20 cellular contexts compared by ENCODE assay signal in the genomic region with DNA sequence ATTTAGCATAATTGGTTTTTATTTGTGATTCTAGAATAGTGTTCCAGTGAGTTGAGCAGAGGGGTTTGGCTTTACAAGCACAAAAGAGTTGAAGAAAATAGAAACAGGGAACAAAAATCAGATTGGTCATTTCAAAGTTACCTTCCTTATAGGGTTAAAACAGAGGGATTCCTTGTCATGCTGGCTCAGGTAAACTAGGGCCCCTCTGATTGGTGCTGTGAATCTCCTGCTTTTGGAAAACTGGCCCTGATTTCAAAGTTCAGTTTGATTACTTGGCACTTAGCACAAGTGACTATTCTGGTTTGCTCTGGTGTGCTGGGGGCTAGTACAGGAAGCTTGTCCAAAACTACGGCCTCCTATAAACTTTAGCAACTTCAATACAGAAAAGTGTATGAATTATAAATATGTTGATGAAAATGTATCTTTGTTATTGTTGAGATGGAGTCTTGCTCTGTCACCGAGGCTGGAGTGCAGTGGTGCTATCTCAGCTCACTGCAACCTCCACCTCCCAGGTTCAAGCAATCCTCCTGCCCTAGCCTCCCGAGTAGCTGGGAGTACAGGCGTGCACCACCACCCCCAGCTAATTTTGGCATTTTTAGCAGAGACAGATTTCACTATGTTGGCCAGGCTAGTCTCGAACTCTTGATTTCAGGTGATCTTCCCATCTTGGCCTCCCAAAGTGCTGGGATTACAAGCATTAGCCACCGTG. TPM values are rescaled to one million over a fixed set of nuclear protein-coding genes. Genes with fewer than 3 reads are reported as not detected.
DNase-seq lines count a peak whose midpoint lies in the region; ATAC-seq, FAIRE-seq and TF ChIP-seq lines count a peak whose summit lies in the region.
"Had no signal": no experiment of that assay in that cellular context is flagged by ENCODE, and none has a peak within 500 bp of the region (broad histone marks: within the 10 kb centered on the region; RNA-seq: fewer than 3 reads in every experiment).

No MANE protein-coding gene starts in this region.

- H3K27me3 ChIP-seq in Loucy (ENCODE audit: insufficient read depth, low read length, poor library complexity, severe bottlenecking) (no peaks in the 10 kb centered on the region), H1 (replicated peaks in 1 of 4; ENCODE audit: control insufficient read depth in 3 of 4, extremely low read depth in 1 of 4, insufficient read depth in 3 of 4, low read length in 3 of 4) (no peaks in the 10 kb centered on the region)
- H3K27me3 ChIP-seq: SJCRH30 had no signal

- TF ChIP-seq RAD21 in H1 (IDR thresholded peaks at IDR 0.05 in 1 of 2, conservative IDR thresholded peaks at IDR 0.05 in 1 of 2; ENCODE audit: low read depth in 2 of 2, low read length in 2 of 2): no peak

- no peak overlapping the region for H4K8ac ChIP-seq in H1 (ENCODE audit: extremely low read depth, insufficient read depth, low read length)

- no peak overlapping the region for H2BK15ac ChIP-seq in H1 (ENCODE audit: low read length)

- H2BK120ac ChIP-seq in H1 (replicated peaks; ENCODE audit: low read depth, low read length): no peak overlapping the region

- H4K5ac ChIP-seq in H1 (ENCODE audit: insufficient read length, low read depth, low read length): no peak overlapping the region

- H3K36me3 ChIP-seq in Loucy (ENCODE audit: insufficient read depth, low read length) (no peaks in the 10 kb centered on the region), H1 (ENCODE audit: control insufficient read depth in 2 of 4, insufficient read depth in 4 of 4, low read length in 3 of 4) (no peaks in the 10 kb centered on the region)
- H3K36me3 ChIP-seq: SJCRH30, thoracic aorta had no signal

- intact Hi-C loops in activated naive CD4-positive, alpha-beta T cell treated with anti-CD3 and anti-CD28 coated beads for 36 hours (cut with micrococcal nuclease): loop anchor here (5.0 to 10.0 kb wide), 2 partner anchors 288 to 1736 kb away; partner anchors contain the start of genes NHLRC3 and PROSER1

- no peak overlapping the region for H3K23ac ChIP-seq in H1 (ENCODE audit: insufficient read length)

- H3K9me3 Mint-ChIP-seq in activated naive CD4-positive, alpha-beta T cell treated with anti-CD3 and anti-CD28 coated beads for 36 hours: no peaks in the 10 kb centered on the region
- H3K9me3 Mint-ChIP-seq in progenitor cell of endocrine pancreas (ENCODE audit: low read depth): no peaks in the 10 kb centered on the region
- H3K9me3 Mint-ChIP-seq: WTC11 had no signal

- no peak for TF ChIP-seq EP300 in H1 (IDR thresholded peaks at IDR 0.05; ENCODE audit: borderline replicate concordance in 1 of 2, low read depth in 2 of 2, low read length in 2 of 2)

- H3K9me2 ChIP-seq in Loucy (replicated peaks; ENCODE audit: low read depth, low read length): no peaks in the 10 kb centered on the region

- no peak overlapping the region for H3K27ac Mint-ChIP-seq in activated naive CD4-positive, alpha-beta T cell treated with anti-CD3 and anti-CD28 coated beads for 36 hours
- no peak overlapping the region for H3K27ac Mint-ChIP-seq in progenitor cell of endocrine pancreas
- H3K27ac Mint-ChIP-seq: WTC11 had no signal

- H4K91ac ChIP-seq in H1 (replicated peaks; ENCODE audit: insufficient read length, low read length): no peak overlapping the region

- H2BK20ac ChIP-seq in H1 (ENCODE audit: low read length): no peak overlapping the region

- peaks cover 19% of the 10 kb centered on the region for H3K4me1 ChIP-seq in Loucy (ENCODE audit: insufficient read depth, low read length, poor library complexity, severe bottlenecking)
- H3K4me1 ChIP-seq in H1 (replicated peaks in 1 of 4; ENCODE audit: control insufficient read depth in 3 of 4, insufficient read depth in 4 of 4, low read length in 3 of 4): peaks cover 0 to 4% (median 0%) of the 10 kb centered on the region in 4 experiments; a peak in 3 of 7 replicates
- H3K4me1 ChIP-seq: SJCRH30 had no signal

- H3K27ac ChIP-seq in H1 (ENCODE audit: low read depth, low read length): no peak overlapping the region
- H3K27ac ChIP-seq: SJCRH30, thoracic aorta had no signal

- no peak overlapping the region for H2BK12ac ChIP-seq in H1 (ENCODE audit: low read depth, low read length)

- H2AK5ac ChIP-seq in H1 (ENCODE audit: low read depth, low read length): no peak overlapping the region

- POLR2A ChIA-PET in H1 (lab: Charles Lee; ENCODE audit: partially characterized antibody): no interaction called here

- H3K56ac ChIP-seq in H1 (replicated peaks; ENCODE audit: insufficient read length, low read depth, low read length): no peak overlapping the region

- peak overlapping the region; percentile 32; the same call in 1 of the 2 replicates for H2AFZ ChIP-seq in Loucy (ENCODE audit: low read length)
- H2AFZ ChIP-seq in H1 (ENCODE audit: low read length): 0 out of 2 replicates have a peak overlapping the region, but pooled peaks have one; percentile 23

- ATAC-seq in HG03460 (IDR thresholded peaks at IDR 0.05; ENCODE audit: unreplicated experiment): no peak
- ATAC-seq: PC-3, WTC11 had no signal

- no peak for FAIRE-seq in H1 (lab: Jason Lieb, UNC)
- FAIRE-seq: frontal cortex, GM12892 had no signal

- peaks cover 34% of the 10 kb centered on the region for H3K4me1 Mint-ChIP-seq in activated naive CD4-positive, alpha-beta T cell treated with anti-CD3 and anti-CD28 coated beads for 36 hours (ENCODE audit: low read depth)
- H3K4me1 Mint-ChIP-seq in progenitor cell of endocrine pancreas (ENCODE audit: low read depth): peaks cover 13% of the 10 kb centered on the region

- H3K27me3 Mint-ChIP-seq in activated naive CD4-positive, alpha-beta T cell treated with anti-CD3 and anti-CD28 coated beads for 36 hours (ENCODE audit: low read depth): no peaks in the 10 kb centered on the region
- no peaks in the 10 kb centered on the region for H3K27me3 Mint-ChIP-seq in progenitor cell of endocrine pancreas

- CTCF ChIA-PET in activated naive CD4-positive, alpha-beta T cell treated with anti-CD3 and anti-CD28 coated beads for 36 hours (lab: Charles Lee): interaction anchor here (0.5 to 0.6 kb wide), 2 partner anchors 65 to 82 kb away, joined by 3 to 4 read pairs; no protein-coding TSS in a partner anchor
- CTCF ChIA-PET in H1 (lab: Charles Lee; ENCODE audit: partially characterized antibody): interaction anchor here (0.6 kb wide), 1 partner anchor 602 kb away, joined by 3 read pairs; no protein-coding TSS in a partner anchor

- DNase-seq in activated naive CD4-positive, alpha-beta T cell treated with anti-CD3 and anti-CD28 coated beads for 36 hours: no peak
- no peak for DNase-seq in activated naive CD4-positive, alpha-beta T cell treated with anti-CD3 and anti-CD28 coated beads, Interleukin-2, amount 50 U/mL, for 16 hours
- DNase-seq in H1 (ENCODE audit: low read depth in 1 of 2, low spot score in 2 of 2) (no peak), progenitor cell of endocrine pancreas (ENCODE audit: low spot score, unreplicated experiment) (no peak), putamen (ENCODE audit: low spot score) (no peak), NCI-H2029 treated with DMSO at 0.1 percent for 48 hours (lab: John Stamatoyannopoulos, UW) (no peak)
- DNase-seq: activated gamma-delta T cell treated with Interleukin-2 at 50 U/mL for 16 hours; DMS79; effector CD8-positive, alpha-beta T cell; NCI-H774; PC-3; SJCRH30; stimulated activated CD4-positive, alpha-beta T cell treated with anti-CD3 and anti-CD28 coated beads, Interleukin-2, amount 100 ng/mL, for 24 hours; stimulated activated naive CD4-positive, alpha-beta T cell had no signal

- H3F3A ChIP-seq in Loucy (ENCODE audit: low read depth): no peaks in the 10 kb centered on the region

- H3K9me3 ChIP-seq in Loucy (ENCODE audit: insufficient read depth, low read depth, low read length): no peaks in the 10 kb centered on the region
- no peaks in the 10 kb centered on the region for H3K9me3 ChIP-seq in H1 (ENCODE audit: insufficient read depth in 2 of 2, low read depth in 1 of 2, low read length in 1 of 2)
- H3K9me3 ChIP-seq: SJCRH30, thoracic aorta had no signal

- H3K36me3 Mint-ChIP-seq in activated naive CD4-positive, alpha-beta T cell treated with anti-CD3 and anti-CD28 coated beads for 36 hours (ENCODE audit: low read depth): peaks cover 1% of the 10 kb centered on the region
- no peaks in the 10 kb centered on the region for H3K36me3 Mint-ChIP-seq in progenitor cell of endocrine pancreas (ENCODE audit: insufficient read depth)
- H3K36me3 Mint-ChIP-seq: WTC11 had no signal

- 93% methylated on average over 6 of the region's 6 CpGs; no CpG with 5 or more reads in 1 of the 2 experiments for WGBS in H1 (ENCODE audit: extremely low coverage in 1 of 2, insufficient coverage in 1 of 2, insufficient read length in 1 of 2, insufficient replicate concordance in 2 of 2, low coverage in 1 of 2, low lambda C conversion rate in 2 of 2, missing lambda C conversion rate in 1 of 2), 2 experiments

- H3K9ac ChIP-seq in Loucy (ENCODE audit: low read depth, low read length, poor library complexity, severe bottlenecking) (no peak overlapping the region), H1 (replicated peaks in 1 of 4; ENCODE audit: extremely low read depth in 1 of 4, low read depth in 3 of 4, low read length in 3 of 4) (no peak overlapping the region)

- peaks cover 8% of the 10 kb centered on the region for H4K20me1 ChIP-seq in Loucy (ENCODE audit: insufficient read depth, low read length, poor library complexity, severe bottlenecking)
- no peaks in the 10 kb centered on the region for H4K20me1 ChIP-seq in H1 (replicated peaks in 1 of 2; ENCODE audit: control insufficient read depth in 1 of 2, insufficient read depth in 2 of 2, low read length in 2 of 2)

- H3K4me3 ChIP-seq in Loucy (ENCODE audit: low read length, poor library complexity, severe bottlenecking) (no peak overlapping the region), H1 (ENCODE audit: extremely low read depth in 1 of 4, insufficient read depth in 2 of 4, low read depth in 3 of 4, low read length in 4 of 4) (no peak overlapping the region)
- H3K4me3 ChIP-seq: SJCRH30, thoracic aorta had no signal

- H3K18ac ChIP-seq in H1 (ENCODE audit: extremely low read depth, low read length): no peak overlapping the region

- peak overlapping the region; percentile 44 for H3K4me3 Mint-ChIP-seq in activated naive CD4-positive, alpha-beta T cell treated with anti-CD3 and anti-CD28 coated beads for 36 hours
- peak overlapping the region; percentile 14 for H3K4me3 Mint-ChIP-seq in progenitor cell of endocrine pancreas (ENCODE audit: low read depth)

- H2BK5ac ChIP-seq in H1 (ENCODE audit: low read depth, low read length): no peak overlapping the region

- no peak overlapping the region for H3K4ac ChIP-seq in H1 (replicated peaks; ENCODE audit: insufficient read length, low read depth, low read length)

- 0 out of 2 replicates have a peak, but pooled peaks cover 2% of the 10 kb centered on the region for H3K79me1 ChIP-seq in H1 (ENCODE audit: low read depth, low read length)

- no peak overlapping the region for H3K14ac ChIP-seq in H1 (ENCODE audit: insufficient read length)

- H3K23me2 ChIP-seq in H1 (ENCODE audit: low read depth, low read length): peaks cover 3% of the 10 kb centered on the region; the same call in 1 of the 2 replicates

- TF ChIP-seq POLR2A in H1 (IDR thresholded peaks at IDR 0.05; ENCODE audit: control extremely low read depth in 1 of 2, low read depth in 2 of 2, low read length in 2 of 2): no peak

- TF ChIP-seq CTCF in Loucy (conservative IDR thresholded peaks at IDR 0.05; ENCODE audit: low read length): no peak
- no peak for TF ChIP-seq CTCF in H1 (IDR thresholded peaks at IDR 0.05; ENCODE audit: control extremely low read depth in 1 of 3, insufficient read depth in 1 of 3, low read depth in 1 of 3, low read length in 3 of 3)
- no peak for TF ChIP-seq CTCF in progenitor cell of endocrine pancreas (IDR thresholded peaks at IDR 0.05; ENCODE audit: unreplicated experiment)

- H3K79me2 ChIP-seq in Loucy (ENCODE audit: insufficient read depth, low read length) (peaks cover 16% of the 10 kb centered on the region), H1 (ENCODE audit: control insufficient read depth in 1 of 2, insufficient read depth in 2 of 2, low read length in 2 of 2) (peaks cover 0 to 15% of the 10 kb centered on the region in 2 experiments; a peak in 2 of 4 replicates)

- no peak overlapping the region for H3K4me2 ChIP-seq in Loucy (ENCODE audit: low read depth, low read length, poor library complexity, severe bottlenecking)
- H3K4me2 ChIP-seq in H1 (ENCODE audit: insufficient read depth in 1 of 2, low read depth in 2 of 2, low read length in 2 of 2): no peak overlapping the region

RNA-seq across cellular contexts. Expression of gene MRPS31, which starts 1.9 kb away (rescaled TPM):
- total RNA-seq in activated naive CD4-positive, alpha-beta T cell treated with anti-CD3 and anti-CD28 coated beads for 36 hours: 10 to 100 TPM; 28.4 to 28.8 TPM
- total RNA-seq in H1 (2021; fragmentation: NEBNext Ultra II Directional; extraction: Animal tissue kit (Norgen Biotek cat#: 25700)): 33.3 and 33.6 TPM in 2 replicates
- 6.8 and 13.6 TPM in 2 replicates for polyA plus RNA-seq in H1 (2011; rRNA removed)
- 25.1 TPM for polyA plus RNA-seq in H1 (2011; cell fraction: cytosol; rRNA removed)
- polyA plus RNA-seq in H1 (2011; cell fraction: nucleus; rRNA removed): 8.2 TPM
- 19.9 to 32.6 TPM (median 21.6 TPM) in 4 replicates for polyA plus RNA-seq in H1 (2012, experiment 1 of 2)
- 4.7 TPM for polyA plus RNA-seq in H1 (2012, experiment 2 of 2)
- polyA plus RNA-seq in H1 (2013, experiment 1 of 2): 49.1 TPM
- 47.3 TPM for polyA plus RNA-seq in H1 (2013, experiment 2 of 2)
- 12.1 and 12.5 TPM in 2 replicates for polyA minus RNA-seq in H1 (2011; rRNA and poly(A)+ RNA removed)
- polyA minus RNA-seq in H1 (2011; cell fraction: cytosol; rRNA and poly(A)+ RNA removed): 12.0 TPM
- polyA minus RNA-seq in H1 (2011; cell fraction: nucleus; rRNA and poly(A)+ RNA removed): 14.3 TPM
- total RNA-seq in progenitor cell of endocrine pancreas: 38.7 and 39.5 TPM in 2 replicates

RNA-seq across cellular contexts. Expression of gene SLC25A15, which starts 16.5 kb away (rescaled TPM):
- 10 to 100 TPM; 15.5 to 15.6 TPM for total RNA-seq in activated naive CD4-positive, alpha-beta T cell treated with anti-CD3 and anti-CD28 coated beads for 36 hours
- total RNA-seq in H1 (2021; fragmentation: NEBNext Ultra II Directional; extraction: Animal tissue kit (Norgen Biotek cat#: 25700)): 22.1 and 23.4 TPM in 2 replicates
- polyA plus RNA-seq in H1 (2011; rRNA removed): 12.4 and 13.2 TPM in 2 replicates
- polyA plus RNA-seq in H1 (2011; cell fraction: cytosol; rRNA removed): 16.4 TPM
- 22.2 TPM for polyA plus RNA-seq in H1 (2011; cell fraction: nucleus; rRNA removed)
- polyA plus RNA-seq in H1 (2012, experiment 1 of 2): 17.2 to 19.0 TPM (median 18.2 TPM) in 4 replicates
- polyA plus RNA-seq in H1 (2012, experiment 2 of 2): 15.0 TPM
- polyA plus RNA-seq in H1 (2013, experiment 1 of 2): 11.7 TPM
- 11.5 TPM for polyA plus RNA-seq in H1 (2013, experiment 2 of 2)
- 47.7 and 53.6 TPM in 2 replicates for polyA minus RNA-seq in H1 (2011; rRNA and poly(A)+ RNA removed)
- 23.3 TPM for polyA minus RNA-seq in H1 (2011; cell fraction: cytosol; rRNA and poly(A)+ RNA removed)
- 12.9 TPM for polyA minus RNA-seq in H1 (2011; cell fraction: nucleus; rRNA and poly(A)+ RNA removed)
- 16.3 and 16.5 TPM in 2 replicates for total RNA-seq in progenitor cell of endocrine pancreas
